ENCODE assay signal across 19 cellular contexts in the genomic region with DNA sequence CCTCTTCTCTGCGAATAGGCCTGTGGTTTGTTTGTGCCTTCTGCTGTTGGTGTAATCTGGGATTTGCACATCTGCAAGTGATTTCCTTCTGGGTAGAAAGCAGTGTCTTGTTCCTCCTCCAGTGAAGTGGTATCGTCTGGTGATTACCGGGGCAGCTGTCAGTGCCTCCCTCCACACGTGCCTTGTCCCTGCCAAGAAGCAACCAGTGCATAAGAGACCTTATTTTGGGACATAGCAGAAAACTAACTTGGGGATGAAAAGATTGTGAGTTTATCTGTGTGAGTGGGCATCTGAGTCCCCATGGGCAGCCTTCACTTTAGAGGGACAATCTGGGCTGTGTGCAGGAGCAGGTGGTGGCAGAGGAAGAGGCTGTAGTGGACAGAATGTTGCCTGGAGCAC.
DNase-seq lines count a peak whose midpoint lies in the region; ATAC-seq lines count a peak whose summit lies in the region.
"Had no signal": no experiment of that assay in that cellular context is flagged by ENCODE, and none has a peak within 500 bp of the region (broad histone marks: within the 10 kb centered on the region; RNA-seq: fewer than 3 reads in every experiment).

No MANE protein-coding gene starts in this region.

- H3K4me1 Mint-ChIP-seq in T-cell, result peaks cover 34 to 52% (median 43%) of the 10 kb centered on the region in 3 donors
- H3K4me1 Mint-ChIP-seq in activated CD4-positive, alpha-beta memory T cell treated with anti-CD3 and anti-CD28 coated beads for 36 hours (ENCODE audit: low read depth), result peaks cover 43% of the 10 kb centered on the region

- no peaks in the 10 kb centered on the region for H4K20me1 ChIP-seq in BLaER1 treated with 17β-estradiol and CSF1 and Interleukin-3, amounts not matched to agents 10 nM and 100 nM

- H3K27me3 ChIP-seq in BLaER1 treated with 17β-estradiol and CSF1 and Interleukin-3, amounts not matched to agents 10 nM and 100 nM, result peaks cover 0 to 9% (median 0%) of the 10 kb centered on the region in 11 experiments; a peak in 2 of 22 replicates
- H3K27me3 ChIP-seq: BE2C, breast epithelium, testis had no signal

- DNase-seq in NCI-H1092 (lab: John Stamatoyannopoulos, UW) (peak; percentile 89), T-cell (no peak), medulla oblongata (ENCODE audit: extremely low spot score) (peak; percentile 73), CD1c-positive myeloid dendritic cell (ENCODE audit: extremely low spot score) (no peak), T1000 (lab: John Stamatoyannopoulos, UW) (no peak), inferior parietal cortex (ENCODE audit: extremely low spot score) (no peak)
- DNase-seq in activated CD4-positive, alpha-beta memory T cell treated with anti-CD3 and anti-CD28 coated beads for 36 hours, result no peak
- DNase-seq: BE2C; DND-41; endodermal cell; GM23248; stimulated activated CD4-positive, alpha-beta T cell treated with anti-CD3 and anti-CD28 coated beads, Interleukin-15, amount 100 ng/mL, for 24 hours; testis; WERI-Rb-1 had no signal

- intact Hi-C loops in activated CD4-positive, alpha-beta memory T cell treated with anti-CD3 and anti-CD28 coated beads for 36 hours (cut with micrococcal nuclease), result loop anchor here (5.0 kb wide), 1 partner anchor 58 kb away; no protein-coding TSS in a partner anchor

- no peak for ATAC-seq in T-cell (replicated peaks in 1 of 4)

- peaks cover 0 to 48% (median 22%) of the 10 kb centered on the region in 11 experiments; a peak in 19 of 22 replicates for H3K36me3 ChIP-seq in BLaER1 treated with 17β-estradiol and CSF1 and Interleukin-3, amounts not matched to agents 10 nM and 100 nM
- H3K36me3 ChIP-seq: BE2C, breast epithelium, WERI-Rb-1 had no signal

- H3K27ac ChIP-seq in BLaER1 treated with 17β-estradiol and CSF1 and Interleukin-3, amounts not matched to agents 10 nM and 100 nM, result peak overlapping the region in 7 of 11 experiments; percentile 8 to 69 (median 52); a peak in 13 of 22 replicates
- H3K27ac ChIP-seq: GM23248, HL-60, SK-N-MC, testis, WERI-Rb-1 had no signal

- H3K9me3 Mint-ChIP-seq in T-cell, result peaks cover 0 to 9% (median 3%) of the 10 kb centered on the region in 3 donors
- peaks cover 15% of the 10 kb centered on the region for H3K9me3 Mint-ChIP-seq in activated CD4-positive, alpha-beta memory T cell treated with anti-CD3 and anti-CD28 coated beads for 36 hours

- POLR2A ChIA-PET in T-cell (lab: Charles Lee), result no interaction called here
- POLR2A ChIA-PET in activated CD4-positive, alpha-beta memory T cell treated with anti-CD3 and anti-CD28 coated beads for 36 hours (lab: Charles Lee), result interaction anchor here (1.1 kb wide), 1 partner anchor 9 kb away, joined by 4 read pairs; no protein-coding TSS in a partner anchor

- peak overlapping the region in 8 of 11 experiments; percentile 2 to 51 (median 30); a peak in 10 of 22 replicates for H3K9ac ChIP-seq in BLaER1 treated with 17β-estradiol and CSF1 and Interleukin-3, amounts not matched to agents 10 nM and 100 nM
- H3K9ac ChIP-seq: GM23248 had no signal

- no peak overlapping the region for H3K4me3 Mint-ChIP-seq in T-cell
- H3K4me3 Mint-ChIP-seq in activated CD4-positive, alpha-beta memory T cell treated with anti-CD3 and anti-CD28 coated beads for 36 hours, result no peak overlapping the region
- H3K4me3 Mint-ChIP-seq: endodermal cell had no signal

- CTCF ChIA-PET in T-cell (lab: Charles Lee), result interaction anchor here in 1 of 2 donors (0.6 kb wide), 1 partner anchor 41 kb away, joined by 3 read pairs; no protein-coding TSS in a partner anchor
- CTCF ChIA-PET in activated CD4-positive, alpha-beta memory T cell treated with anti-CD3 and anti-CD28 coated beads for 36 hours (lab: Charles Lee), result no interaction called here

- peak overlapping the region; percentile 38 to 49 for H3K27ac Mint-ChIP-seq in T-cell
- no peak overlapping the region for H3K27ac Mint-ChIP-seq in activated CD4-positive, alpha-beta memory T cell treated with anti-CD3 and anti-CD28 coated beads for 36 hours
- H3K27ac Mint-ChIP-seq: endodermal cell, progenitor cell of endocrine pancreas had no signal

- peaks cover 20 to 40% (median 25%) of the 10 kb centered on the region in 11 experiments for H3K9me3 ChIP-seq in BLaER1 treated with 17β-estradiol and CSF1 and Interleukin-3, amounts not matched to agents 10 nM and 100 nM (replicated peaks in 1 of 11)
- H3K9me3 ChIP-seq: BE2C, testis had no signal

- H3K27me3 Mint-ChIP-seq in T-cell, result no peaks in the 10 kb centered on the region
- H3K27me3 Mint-ChIP-seq in activated CD4-positive, alpha-beta memory T cell treated with anti-CD3 and anti-CD28 coated beads for 36 hours, result no peaks in the 10 kb centered on the region
- H3K27me3 Mint-ChIP-seq: progenitor cell of endocrine pancreas had no signal

- peak overlapping the region; percentile 55 to 81 (median 72) for H3K4me2 ChIP-seq in BLaER1 treated with 17β-estradiol and CSF1 and Interleukin-3, amounts not matched to agents 10 nM and 100 nM

- H3K4me1 ChIP-seq in BLaER1 treated with 17β-estradiol and CSF1 and Interleukin-3, amounts not matched to agents 10 nM and 100 nM, result peaks cover 44 to 59% (median 57%) of the 10 kb centered on the region in 10 experiments
- H3K4me1 ChIP-seq: BE2C, breast epithelium had no signal

- H3K4me3 ChIP-seq in BLaER1 treated with 17β-estradiol and CSF1 and Interleukin-3, amounts not matched to agents 10 nM and 100 nM, result no peak overlapping the region
- H3K4me3 ChIP-seq: breast epithelium, GM23248, SK-N-MC, testis had no signal

- peaks cover 80% of the 10 kb centered on the region for H3K36me3 Mint-ChIP-seq in T-cell
- H3K36me3 Mint-ChIP-seq in activated CD4-positive, alpha-beta memory T cell treated with anti-CD3 and anti-CD28 coated beads for 36 hours, result peaks cover 51% of the 10 kb centered on the region

Comparison
In these comparisons a context has a peak if more than half of its experiments do, and no peak if none do; other contexts are left out.
1. DNase-seq: peak in NCI-H1092 (single experiment) and medulla oblongata (single experiment); none in T-cell (0 of 34), activated CD4-positive, alpha-beta memory T cell treated with anti-CD3 and anti-CD28 coated beads for 36 hours (single experiment), CD1c-positive myeloid dendritic cell (single experiment), T1000 (single experiment) and inferior parietal cortex (single experiment).